In genomic region chr9:129558551-129559505, GRCh38 we compare ENCODE assay signal across 1 cellular context.
TF ChIP-seq lines count a peak whose summit lies in the region.

No MANE protein-coding gene starts in this region.

TF ChIP-seq in GM12878, 131 proteins besides CTCF, POLR2A, EP300 and RAD21:
- TF ChIP-seq ATF3 (IDR thresholded peaks at IDR 0.05; ENCODE audit: borderline replicate concordance, extremely low read depth, low read depth, low read length) (no peak), MEF2A (IDR thresholded peaks at IDR 0.05; ENCODE audit: insufficient read depth, low read depth, low read length) (no peak), IKZF2 (IDR thresholded peaks at IDR 0.05) (no peak)
